In the genomic region with DNA sequence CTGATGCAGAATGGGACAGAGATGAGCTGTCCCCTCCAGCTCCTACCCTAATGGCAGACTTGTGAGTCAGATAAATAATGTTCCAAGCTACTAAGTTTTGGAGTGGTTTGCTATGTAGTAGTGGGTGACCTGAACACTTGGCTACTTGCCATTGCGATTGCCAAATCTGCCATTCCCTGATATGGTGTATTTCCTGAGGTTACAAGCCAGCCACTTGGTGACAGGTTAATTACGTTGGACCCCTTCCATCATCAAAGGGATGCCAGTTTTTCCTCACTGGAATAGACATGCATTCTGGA, we compare ENCODE assay signal across 12 cellular contexts. TPM values are rescaled to one million over a fixed set of nuclear protein-coding genes. Genes with fewer than 3 reads are reported as not detected.
DNase-seq lines count a peak whose midpoint lies in the region; ATAC-seq and TF ChIP-seq lines count a peak whose summit lies in the region.
"Had no signal": no experiment of that assay in that cellular context is flagged by ENCODE, and none has a peak within 500 bp of the region (broad histone marks: within the 10 kb centered on the region; RNA-seq: fewer than 3 reads in every experiment).

No MANE protein-coding gene starts in this region.

- H3K9ac ChIP-seq in SK-N-SH, result no peak overlapping the region
- no peak overlapping the region for H3K9ac ChIP-seq in skeletal muscle satellite cell (ENCODE audit: low read depth, low read length)

- H3K9me3 Mint-ChIP-seq in CD14-positive monocyte, result no peaks in the 10 kb centered on the region
- H3K9me3 Mint-ChIP-seq: H9 had no signal

- no peak overlapping the region for H3K4me3 ChIP-seq in SK-N-SH (ENCODE audit: low read depth in 2 of 2, low read length in 1 of 2)
- no peak overlapping the region for H3K4me3 ChIP-seq in fibroblast of villous mesenchyme (ENCODE audit: low read depth, low read length)
- no peak overlapping the region for H3K4me3 ChIP-seq in skeletal muscle satellite cell (ENCODE audit: low read length)

- H3K27me3 ChIP-seq in SK-N-SH (ENCODE audit: insufficient read depth) (no peaks in the 10 kb centered on the region), skeletal muscle satellite cell (ENCODE audit: control insufficient read depth, insufficient read depth, low read length) (no peaks in the 10 kb centered on the region)

- TF ChIP-seq CTCF in SK-N-SH (IDR thresholded peaks at IDR 0.05) (no peak), fibroblast of villous mesenchyme (IDR thresholded peaks at IDR 0.05; ENCODE audit: insufficient read depth, low read depth, low read length) (no peak), CD14-positive monocyte (IDR thresholded peaks at IDR 0.05) (no peak)

- POLR2A ChIA-PET in SK-N-SH (lab: Yijun Ruan, JAX), result no interaction called here

- H3K4me1 ChIP-seq in SK-N-SH (ENCODE audit: control insufficient read depth in 1 of 2, insufficient read depth in 2 of 2, low read depth in 1 of 2, low read length in 1 of 2), result peaks cover 0 to 18% of the 10 kb centered on the region in 2 experiments; a peak in 3 of 4 replicates
- H3K4me1 ChIP-seq in skeletal muscle satellite cell (ENCODE audit: control insufficient read depth, insufficient read depth, low read length), result peaks cover 44% of the 10 kb centered on the region

- CTCF ChIA-PET in SK-N-SH (lab: Yijun Ruan, JAX), result interaction anchor here (5.1 to 5.4 kb wide), 3 partner anchors 74 to 278 kb away, joined by 29 to 79 read pairs (median 53); no protein-coding TSS in a partner anchor

- peaks cover 79% of the 10 kb centered on the region for H4K20me1 ChIP-seq in SK-N-SH (ENCODE audit: insufficient read depth)

- no peak overlapping the region for H3K27ac Mint-ChIP-seq in CD14-positive monocyte

- H3K9me2 ChIP-seq in SK-N-SH, result no peaks in the 10 kb centered on the region

- H3K9me3 ChIP-seq in SK-N-SH (no peaks in the 10 kb centered on the region), skeletal muscle satellite cell (replicated peaks; ENCODE audit: low read length) (no peaks in the 10 kb centered on the region)

- peaks cover 28% of the 10 kb centered on the region for H3K4me1 Mint-ChIP-seq in CD14-positive monocyte

- intact Hi-C loops in CD14-positive monocyte (cut with micrococcal nuclease), result loop anchor here (5.0 kb wide), 2 partner anchors 96 to 121 kb away; no protein-coding TSS in a partner anchor

- no peak for ATAC-seq in activated CD4-positive, CD25-positive, alpha-beta regulatory T cell treated with anti-CD3 and anti-CD28 coated beads, Interleukin-2, amount 50 U/mL, for 24 hours

- DNase-seq in H4 (ENCODE audit: low spot score) (peak; percentile 42), SK-N-SH (no peak), fibroblast of villous mesenchyme (ENCODE audit: low read depth) (peak; percentile 84), caudate nucleus (lab: John Stamatoyannopoulos, UW) (no peak), cerebellar nuclear complex (lab: John Stamatoyannopoulos, UW) (no peak), CD14-positive monocyte (ENCODE audit: low spot score) (no peak)
- DNase-seq: activated CD4-positive, CD25-positive, alpha-beta regulatory T cell treated with anti-CD3 and anti-CD28 coated beads, Interleukin-2, amount 50 U/mL, for 72 hours; H9; NCI-H526 treated with DMSO at 0.1 percent for 48 hours; stimulated activated CD4-positive, alpha-beta T cell treated with anti-CD3 and anti-CD28 coated beads, Interleukin-2, amount 100 ng/mL, for 24 hours had no signal

- no peak for TF ChIP-seq EP300 in SK-N-SH (IDR thresholded peaks at IDR 0.05; ENCODE audit: borderline replicate concordance in 1 of 2, low read depth in 1 of 2, low read length in 1 of 2)

- H3K36me3 Mint-ChIP-seq in CD14-positive monocyte, result peaks cover 70 to 87% of the 10 kb centered on the region in 2 donors

- H2AFZ ChIP-seq in SK-N-SH (ENCODE audit: low read depth), result no peak overlapping the region

- H3K36me3 ChIP-seq in SK-N-SH (replicated peaks in 1 of 2; ENCODE audit: control insufficient read depth in 1 of 2, insufficient read depth in 2 of 2, low read length in 1 of 2) (peaks cover 66 to 75% of the 10 kb centered on the region in 2 experiments), skeletal muscle satellite cell (ENCODE audit: insufficient read depth, low read length) (peaks cover 75% of the 10 kb centered on the region)

- H3K79me2 ChIP-seq in SK-N-SH (ENCODE audit: insufficient read depth), result peaks cover 76% of the 10 kb centered on the region

- H3F3A ChIP-seq in SK-N-SH (replicated peaks; ENCODE audit: insufficient read depth), result peaks cover 51% of the 10 kb centered on the region

- no peak overlapping the region for H3K4me3 Mint-ChIP-seq in CD14-positive monocyte
- H3K4me3 Mint-ChIP-seq: H9 had no signal

- WGBS in SK-N-SH (ENCODE audit: low lambda C conversion rate), result 76% methylated on average over 2 of the region's 2 CpGs

- no peak for TF ChIP-seq RAD21 in SK-N-SH (IDR thresholded peaks at IDR 0.05; ENCODE audit: low read length)

- H3K4me2 ChIP-seq in SK-N-SH (no peak overlapping the region), skeletal muscle satellite cell (ENCODE audit: low read length) (peak overlapping the region; percentile 23)

- H3K27ac ChIP-seq in SK-N-SH (ENCODE audit: low read depth in 2 of 2, low read length in 1 of 2), result peak overlapping the region in 1 of 2 experiments; percentile 49; a peak in 2 of 4 replicates
- H3K27ac ChIP-seq in caudate nucleus (ENCODE audit: low read depth, low read length), result no peak overlapping the region

- H3K27me3 Mint-ChIP-seq in CD14-positive monocyte (ENCODE audit: low read depth in 3 of 3), result no peaks in the 10 kb centered on the region

TF ChIP-seq in SK-N-SH, 30 proteins besides CTCF, POLR2A, EP300 and RAD21:
- TF ChIP-seq POLR2AphosphoS5 (IDR thresholded peaks at IDR 0.05; ENCODE audit: low read depth, low read length), result no peak
- TF ChIP-seq, protein P1, sequence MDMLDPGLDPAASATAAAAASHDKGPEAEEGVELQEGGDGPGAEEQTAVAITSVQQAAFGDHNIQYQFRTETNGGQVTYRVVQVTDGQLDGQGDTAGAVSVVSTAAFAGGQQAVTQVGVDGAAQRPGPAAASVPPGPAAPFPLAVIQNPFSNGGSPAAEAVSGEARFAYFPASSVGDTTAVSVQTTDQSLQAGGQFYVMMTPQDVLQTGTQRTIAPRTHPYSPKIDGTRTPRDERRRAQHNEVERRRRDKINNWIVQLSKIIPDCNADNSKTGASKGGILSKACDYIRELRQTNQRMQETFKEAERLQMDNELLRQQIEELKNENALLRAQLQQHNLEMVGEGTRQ (IDR thresholded peaks at IDR 0.05; ENCODE audit: borderline replicate concordance, low read depth, low read length), result no peak
- TF ChIP-seq RFX5 (IDR thresholded peaks at IDR 0.05; ENCODE audit: low read length), result no peak
- TF ChIP-seq FOSL2 (IDR thresholded peaks at IDR 0.05; ENCODE audit: borderline replicate concordance, low read depth), result 0 out of 2 replicates have a peak, but pooled peaks have one; percentile 24
- no peak for TF ChIP-seq RCOR1 (IDR thresholded peaks at IDR 0.05; ENCODE audit: low read length)
- no peak for TF ChIP-seq TAF1 (IDR thresholded peaks at IDR 0.05; ENCODE audit: borderline replicate concordance, low read depth, low read length)
- TF ChIP-seq, protein P2, sequence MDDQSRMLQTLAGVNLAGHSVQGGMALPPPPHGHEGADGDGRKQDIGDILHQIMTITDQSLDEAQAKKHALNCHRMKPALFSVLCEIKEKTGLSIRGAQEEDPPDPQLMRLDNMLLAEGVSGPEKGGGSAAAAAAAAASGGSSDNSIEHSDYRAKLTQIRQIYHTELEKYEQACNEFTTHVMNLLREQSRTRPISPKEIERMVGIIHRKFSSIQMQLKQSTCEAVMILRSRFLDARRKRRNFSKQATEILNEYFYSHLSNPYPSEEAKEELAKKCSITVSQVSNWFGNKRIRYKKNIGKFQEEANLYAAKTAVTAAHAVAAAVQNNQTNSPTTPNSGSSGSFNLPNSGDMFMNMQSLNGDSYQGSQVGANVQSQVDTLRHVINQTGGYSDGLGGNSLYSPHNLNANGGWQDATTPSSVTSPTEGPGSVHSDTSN (IDR thresholded peaks at IDR 0.05), result peak; percentile 34; the same call in 1 of the 2 replicates

RNA-seq across cellular contexts. Expression of a gene that starts 33.6 kb away (rescaled TPM):
- 382 and 419 TPM in 2 replicates for total RNA-seq in H4 (2014; rRNA removed; shearing (Covaris generic))
- polyA plus RNA-seq in SK-N-SH (2012; rRNA removed) (163 and 174 TPM in 2 replicates), CD14-positive monocyte (100 to 1,000 TPM; 224 to 242 TPM)
- 248 and 402 TPM in 2 replicates for polyA plus RNA-seq in SK-N-SH (2012; cell fraction: cytosol; rRNA removed)
- 56.0 and 94.9 TPM in 2 replicates for polyA plus RNA-seq in SK-N-SH (2012; cell fraction: nucleus; rRNA removed)
- total RNA-seq in fibroblast of villous mesenchyme, result 366 and 480 TPM in 2 replicates
- total RNA-seq in skeletal muscle satellite cell (2012; rRNA removed), result 234 and 284 TPM in 2 replicates

RNA-seq across cellular contexts. Expression of a gene that starts 38.6 kb away (rescaled TPM):
- 39.9 and 40.5 TPM in 2 replicates for total RNA-seq in H4 (2014; rRNA removed; shearing (Covaris generic))
- 22.7 and 23.0 TPM in 2 replicates for polyA plus RNA-seq in SK-N-SH (2012; rRNA removed)
- polyA plus RNA-seq in SK-N-SH (2012; cell fraction: cytosol; rRNA removed), result 18.4 and 19.0 TPM in 2 replicates
- polyA plus RNA-seq in SK-N-SH (2012; cell fraction: nucleus; rRNA removed), result 20.0 and 24.4 TPM in 2 replicates
- total RNA-seq in fibroblast of villous mesenchyme, result 15.1 and 22.9 TPM in 2 replicates
- total RNA-seq in skeletal muscle satellite cell (2012; rRNA removed), result 3.0 and 13.5 TPM in 2 replicates
- 100 to 1,000 TPM; 756 to 884 TPM for polyA plus RNA-seq in CD14-positive monocyte

Comparison
In these comparisons a context has a peak if more than half of its experiments do, and no peak if none do; other contexts are left out.
1. DNase-seq: peak in H4 (single experiment) and fibroblast of villous mesenchyme (single experiment); none in SK-N-SH (single experiment), caudate nucleus (0 of 61), cerebellar nuclear complex (0 of 2) and CD14-positive monocyte (single experiment).